8 cellular contexts compared by ENCODE assay signal in genomic region chr20:57627972-57628650, GRCh38. TPM values are rescaled to one million over a fixed set of nuclear protein-coding genes. Genes with fewer than 3 reads are reported as not detected.
DNase-seq lines count a peak whose midpoint lies in the region; ATAC-seq lines count a peak whose summit lies in the region.

No MANE protein-coding gene starts in this region.

- no peak overlapping the region for H3K4me3 ChIP-seq in BLaER1
- H3K4me3 ChIP-seq in right cardiac atrium (ENCODE audit: low read length), result no peak overlapping the region

- peak; percentile 68 for DNase-seq in NOMO-1 treated with dmso at 0.1 percent for 144 hours (lab: John Stamatoyannopoulos, UW; ENCODE audit: unreplicated experiment)
- DNase-seq in activated naive CD4-positive, alpha-beta T cell treated with anti-CD3 and anti-CD28 coated beads, Interleukin-2, amount 50 U/mL, for 16 hours, result peak; percentile 55
- DNase-seq in right cardiac atrium, result peak in 2 of 3 donors; percentile 63 to 79
- DNase-seq in stimulated activated CD4-positive, alpha-beta T cell treated with anti-CD3 and anti-CD28 coated beads, Interleukin-4, amount 100 ng/mL, for 1 hour, result peak; percentile 52
- DNase-seq in mesenteric fat pad (ENCODE audit: low spot score), result no peak

- peak overlapping the region; percentile 78 for H3K4me2 ChIP-seq in BLaER1

- H3K4me1 ChIP-seq in BLaER1 (peaks cover 44% of the 10 kb centered on the region), right cardiac atrium (ENCODE audit: control insufficient read depth, insufficient read depth, low read length) (peaks cover 5% of the 10 kb centered on the region)

- H4K20me1 ChIP-seq in BLaER1, result no peaks in the 10 kb centered on the region

- peak overlapping the region; percentile 73 for H3K9ac ChIP-seq in BLaER1

- ATAC-seq in right cardiac atrium, result peak; percentile 89 to 93
- no peak for ATAC-seq in HG02852 (IDR thresholded peaks at IDR 0.05; ENCODE audit: unreplicated experiment)
- ATAC-seq in HG02981 (IDR thresholded peaks at IDR 0.05; ENCODE audit: unreplicated experiment), result no peak

- intact Hi-C loops in right cardiac atrium (cut with DNase I), result no loop called here

- H3K9me3 ChIP-seq in BLaER1 (peaks cover 27% of the 10 kb centered on the region), right cardiac atrium (ENCODE audit: control insufficient read depth, low read length) (no peaks in the 10 kb centered on the region)

- 23% methylated on average over 10 of the region's 10 CpGs for WGBS in right cardiac atrium

- H3K27ac ChIP-seq in BLaER1 (peak overlapping the region; percentile 94), right cardiac atrium (ENCODE audit: low read length) (peak overlapping the region; percentile 84)

- no peaks in the 10 kb centered on the region for H3K27me3 ChIP-seq in BLaER1
- no peaks in the 10 kb centered on the region for H3K27me3 ChIP-seq in right cardiac atrium (ENCODE audit: control insufficient read depth, insufficient read depth)

- H3K36me3 ChIP-seq in BLaER1, result no peaks in the 10 kb centered on the region

RNA-seq across cellular contexts. Expression of gene ZBP1, which starts 7.9 kb away (rescaled TPM):
- total RNA-seq in right cardiac atrium (under 1 TPM in 2 of 4 donors, not detected in 2; 0.23 to 0.38 TPM), mesenteric fat pad (0.26 TPM)
- 0.16 TPM for polyA plus RNA-seq in right cardiac atrium

Comparison
In these comparisons a context has a peak if more than half of its experiments do, and no peak if none do; other contexts are left out.
1. ATAC-seq: peak in right cardiac atrium (2 of 2); none in HG02852 (single experiment) and HG02981 (single experiment).